In genomic region chr13:91882918-91883317, GRCh38 we compare ENCODE assay signal across 16 cellular contexts.
DNase-seq lines count a peak whose midpoint lies in the region; ATAC-seq and TF ChIP-seq lines count a peak whose summit lies in the region.
"Had no signal": no experiment of that assay in that cellular context is flagged by ENCODE, and none has a peak within 500 bp of the region (broad histone marks: within the 10 kb centered on the region; RNA-seq: fewer than 3 reads in every experiment).

No MANE protein-coding gene starts in this region.

- H3K4me1 ChIP-seq in tibial nerve = no peaks in the 10 kb centered on the region

- no peak overlapping the region for H3K4me3 Mint-ChIP-seq in natural killer cell
- H3K4me3 Mint-ChIP-seq: CD4-positive, CD25-positive, alpha-beta regulatory T cell; GM23338 had no signal

- TF ChIP-seq POLR2A in tibial nerve (IDR thresholded peaks at IDR 0.05) = no peak

- no peaks in the 10 kb centered on the region for H3K4me1 Mint-ChIP-seq in natural killer cell
- H3K4me1 Mint-ChIP-seq: CD4-positive, CD25-positive, alpha-beta regulatory T cell; GM23338 had no signal

- intact Hi-C loops in natural killer cell (cut with micrococcal nuclease) = no loop called here

- H3K27me3 Mint-ChIP-seq in natural killer cell (ENCODE audit: low read depth in 2 of 2) = no peaks in the 10 kb centered on the region
- H3K27me3 Mint-ChIP-seq: CD4-positive, CD25-positive, alpha-beta regulatory T cell had no signal

- H3K4me3 ChIP-seq in epithelial cell of esophagus (ENCODE audit: low read length) (no peak overlapping the region), tibial nerve (no peak overlapping the region)
- H3K4me3 ChIP-seq: BLaER1 treated with 17β-estradiol and CSF1 and Interleukin-3, amounts not matched to agents 10 nM and 100 nM; GM23338 had no signal

- ATAC-seq in natural killer cell = no peak
- ATAC-seq: GM23338 had no signal

- in situ Hi-C loops in ACHN (cut with HindIII; ENCODE audit: low pct_ligation_motif_present, low pct_unique_long_range_greater_than_20kb, low sequenced_read_pairs) = no loop called here

- H3K27ac Mint-ChIP-seq in natural killer cell = no peak overlapping the region
- H3K27ac Mint-ChIP-seq: CD4-positive, CD25-positive, alpha-beta regulatory T cell; GM23338 had no signal

- H3K36me3 ChIP-seq in tibial nerve = no peaks in the 10 kb centered on the region
- H3K36me3 ChIP-seq: BLaER1 treated with 17β-estradiol and CSF1 and Interleukin-3, amounts not matched to agents 10 nM and 100 nM had no signal

- no peak for TF ChIP-seq EP300 in tibial nerve (IDR thresholded peaks at IDR 0.05)

- no peaks in the 10 kb centered on the region for H3K36me3 Mint-ChIP-seq in natural killer cell
- H3K36me3 Mint-ChIP-seq: CD4-positive, CD25-positive, alpha-beta regulatory T cell had no signal

- H3K27ac ChIP-seq in tibial nerve = no peak overlapping the region
- H3K27ac ChIP-seq: BLaER1 treated with 17β-estradiol and CSF1 and Interleukin-3, amounts not matched to agents 10 nM and 100 nM had no signal

- peaks cover 11 to 27% of the 10 kb centered on the region in 2 donors for H3K9me3 Mint-ChIP-seq in natural killer cell
- H3K9me3 Mint-ChIP-seq: GM23338 had no signal

- no peaks in the 10 kb centered on the region for H3K9me3 ChIP-seq in tibial nerve

- TF ChIP-seq CTCF in epithelial cell of esophagus (IDR thresholded peaks at IDR 0.05; ENCODE audit: insufficient read depth, low read depth, low read length, missing control alignments) (no peak), tibial nerve (IDR thresholded peaks at IDR 0.05) (no peak), natural killer cell (IDR thresholded peaks at IDR 0.05) (no peak)

- DNase-seq in ACHN = peak; percentile 7
- peak; percentile 5 for DNase-seq in HT1080 (ENCODE audit: low read depth)
- peak; percentile 4 for DNase-seq in epithelial cell of esophagus (ENCODE audit: low read depth)
- DNase-seq in kidney tubule cell (ENCODE audit: low spot score) = peak; percentile 79
- DNase-seq in tibial nerve (ENCODE audit: low spot score in 2 of 2) = no peak
- no peak for DNase-seq in NCI-H1417 treated with DMSO at 0.1 percent for 48 hours (lab: John Stamatoyannopoulos, UW)
- no peak for DNase-seq in natural killer cell
- DNase-seq: 8988T; Calu3; CD4-positive, CD25-positive, alpha-beta regulatory T cell; DMS 273 treated with DMSO at 0.1 percent for 48 hours; DMS79 treated with DMSO at 0.1 percent for 48 hours; EL; H7 had no signal

- H3K27me3 ChIP-seq in tibial nerve = no peaks in the 10 kb centered on the region
- H3K27me3 ChIP-seq: BLaER1 treated with 17β-estradiol and CSF1 and Interleukin-3, amounts not matched to agents 10 nM and 100 nM had no signal

Comparison
In these comparisons a context has a peak if more than half of its experiments do, and no peak if none do; other contexts are left out.
1. DNase-seq: peak in ACHN (single experiment), HT1080 (single experiment), epithelial cell of esophagus (single experiment) and kidney tubule cell (single experiment); none in tibial nerve (0 of 2), NCI-H1417 treated with DMSO at 0.1 percent for 48 hours (single experiment) and natural killer cell (single experiment).